ENCODE assay signal across 10 cellular contexts in the genomic region with DNA sequence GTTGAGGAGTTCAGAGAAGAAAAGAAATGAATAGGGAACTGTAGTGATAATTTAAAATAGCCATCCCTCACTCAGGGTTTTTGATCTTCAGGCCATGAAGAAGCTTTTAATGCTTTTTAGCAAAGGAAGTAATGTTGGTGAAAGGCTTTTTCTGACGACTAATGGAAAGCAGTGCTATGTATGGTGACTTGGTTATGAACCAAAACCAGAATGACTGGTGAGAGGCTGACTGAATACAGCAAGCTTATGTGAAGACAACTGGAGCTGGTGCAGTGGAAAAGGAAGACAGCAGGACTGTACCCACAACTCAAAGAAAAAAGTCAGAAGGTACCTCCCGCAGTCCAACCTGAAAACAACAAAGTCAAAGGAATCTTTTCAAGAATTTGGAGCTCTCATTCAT.
"Had no signal": no experiment of that assay in that cellular context is flagged by ENCODE, and none has a peak within 500 bp of the region (broad histone marks: within the 10 kb centered on the region; RNA-seq: fewer than 3 reads in every experiment).

No MANE protein-coding gene starts in this region.

- ATAC-seq: left ventricle myocardium superior, right cardiac atrium had no signal

- DNase-seq: activated gamma-delta T cell; activated T-cell treated with anti-CD3 and anti-CD28 coated beads for 4 hours; caudate nucleus; effector memory CD4-positive, alpha-beta T cell; left ventricle myocardium superior; mesendoderm; posterior cingulate gyrus; right cardiac atrium; SIG-M5; upper lobe of left lung had no signal
